In the genomic region with DNA sequence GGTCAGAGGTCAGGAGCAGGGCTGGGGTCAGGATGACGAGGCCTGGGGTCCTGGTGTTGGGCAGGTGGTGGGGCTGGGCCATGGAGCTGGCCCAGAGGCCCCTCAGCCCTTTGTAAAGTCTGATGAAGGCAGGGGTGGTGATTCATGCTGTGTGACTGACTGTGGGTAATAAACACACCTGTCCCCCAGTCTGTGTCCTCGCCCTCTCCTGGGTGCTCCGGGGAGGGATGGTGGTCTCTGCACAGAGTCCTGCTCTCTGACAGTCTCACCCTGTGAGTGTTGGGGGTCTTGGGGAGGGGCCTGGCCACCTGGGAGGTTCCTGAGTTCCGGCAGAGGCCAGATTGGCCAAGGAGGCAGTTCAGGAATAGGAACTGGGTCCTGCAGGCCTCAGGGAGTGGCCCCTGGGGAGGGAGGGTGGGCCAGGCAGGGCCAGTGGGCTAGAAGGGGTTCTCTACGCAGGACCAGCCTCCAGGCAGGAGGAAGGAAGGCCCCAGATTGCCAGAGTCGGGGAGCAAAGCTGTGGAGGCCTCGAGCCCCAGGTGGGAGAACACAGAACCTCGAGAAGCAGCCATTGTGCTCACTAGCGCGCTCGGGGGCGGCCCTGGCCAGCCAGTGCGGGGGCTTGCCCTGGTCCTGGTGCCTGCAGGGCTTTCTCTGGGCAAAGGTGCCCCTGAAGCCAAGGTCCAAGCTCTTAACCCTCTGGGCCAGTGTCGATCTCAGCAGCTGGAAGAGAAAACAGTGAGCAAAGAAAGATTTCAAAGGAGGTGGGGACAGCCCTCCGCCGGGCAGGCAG, we compare ENCODE assay signal across 2 cellular contexts.
TF ChIP-seq lines count a peak whose summit lies in the region.

No MANE protein-coding gene starts in this region.

TF ChIP-seq in HepG2, 621 proteins besides CTCF, POLR2A, EP300 and RAD21:
- TF ChIP-seq ZMAT3 (CRISPR knock-in tag; conservative IDR thresholded peaks at IDR 0.05) (no peak), HNRNPL (IDR thresholded peaks at IDR 0.05; ENCODE audit: low read depth, low read length) (0 out of 2 replicates have a peak, but pooled peaks have one; percentile 36), SP4 (CRISPR knock-in tag; IDR thresholded peaks at IDR 0.05) (no peak), MEIS2 (CRISPR knock-in tag; IDR thresholded peaks at IDR 0.05) (no peak), ZBTB39 (CRISPR knock-in tag; IDR thresholded peaks at IDR 0.05) (no peak), NFIC (IDR thresholded peaks at IDR 0.05; ENCODE audit: low read length) (no peak), ZNF792 (CRISPR knock-in tag; IDR thresholded peaks at IDR 0.05) (no peak), STAT5B (CRISPR knock-in tag; IDR thresholded peaks at IDR 0.05) (no peak), AGO2 (optimal IDR thresholded peaks at IDR 0.05; ENCODE audit: low read depth, low read length) (peak; percentile 54), SRSF1 (optimal IDR thresholded peaks at IDR 0.05; ENCODE audit: low read depth, low read length) (no peak)
- TF ChIP-seq, protein P1, sequence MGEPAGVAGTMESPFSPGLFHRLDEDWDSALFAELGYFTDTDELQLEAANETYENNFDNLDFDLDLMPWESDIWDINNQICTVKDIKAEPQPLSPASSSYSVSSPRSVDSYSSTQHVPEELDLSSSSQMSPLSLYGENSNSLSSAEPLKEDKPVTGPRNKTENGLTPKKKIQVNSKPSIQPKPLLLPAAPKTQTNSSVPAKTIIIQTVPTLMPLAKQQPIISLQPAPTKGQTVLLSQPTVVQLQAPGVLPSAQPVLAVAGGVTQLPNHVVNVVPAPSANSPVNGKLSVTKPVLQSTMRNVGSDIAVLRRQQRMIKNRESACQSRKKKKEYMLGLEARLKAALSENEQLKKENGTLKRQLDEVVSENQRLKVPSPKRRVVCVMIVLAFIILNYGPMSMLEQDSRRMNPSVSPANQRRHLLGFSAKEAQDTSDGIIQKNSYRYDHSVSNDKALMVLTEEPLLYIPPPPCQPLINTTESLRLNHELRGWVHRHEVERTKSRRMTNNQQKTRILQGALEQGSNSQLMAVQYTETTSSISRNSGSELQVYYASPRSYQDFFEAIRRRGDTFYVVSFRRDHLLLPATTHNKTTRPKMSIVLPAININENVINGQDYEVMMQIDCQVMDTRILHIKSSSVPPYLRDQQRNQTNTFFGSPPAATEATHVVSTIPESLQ (CRISPR knock-in tag; conservative IDR thresholded peaks at IDR 0.05), result no peak
- TF ChIP-seq, protein P2, sequence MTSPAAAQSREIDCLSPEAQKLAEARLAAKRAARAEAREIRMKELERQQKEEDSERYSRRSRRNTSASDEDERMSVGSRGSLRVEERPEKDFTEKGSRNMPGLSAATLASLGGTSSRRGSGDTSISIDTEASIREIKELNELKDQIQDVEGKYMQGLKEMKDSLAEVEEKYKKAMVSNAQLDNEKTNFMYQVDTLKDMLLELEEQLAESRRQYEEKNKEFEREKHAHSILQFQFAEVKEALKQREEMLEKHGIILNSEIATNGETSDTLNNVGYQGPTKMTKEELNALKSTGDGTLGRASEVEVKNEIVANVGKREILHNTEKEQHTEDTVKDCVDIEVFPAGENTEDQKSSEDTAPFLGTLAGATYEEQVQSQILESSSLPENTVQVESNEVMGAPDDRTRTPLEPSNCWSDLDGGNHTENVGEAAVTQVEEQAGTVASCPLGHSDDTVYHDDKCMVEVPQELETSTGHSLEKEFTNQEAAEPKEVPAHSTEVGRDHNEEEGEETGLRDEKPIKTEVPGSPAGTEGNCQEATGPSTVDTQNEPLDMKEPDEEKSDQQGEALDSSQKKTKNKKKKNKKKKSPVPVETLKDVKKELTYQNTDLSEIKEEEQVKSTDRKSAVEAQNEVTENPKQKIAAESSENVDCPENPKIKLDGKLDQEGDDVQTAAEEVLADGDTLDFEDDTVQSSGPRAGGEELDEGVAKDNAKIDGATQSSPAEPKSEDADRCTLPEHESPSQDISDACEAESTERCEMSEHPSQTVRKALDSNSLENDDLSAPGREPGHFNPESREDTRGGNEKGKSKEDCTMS (CRISPR knock-in tag; conservative IDR thresholded peaks at IDR 0.05), result no peak

TF ChIP-seq in WTC11, 78 proteins besides CTCF, POLR2A, EP300 and RAD21 (continues in another document):
- TF ChIP-seq NR3C1 (CRISPR knock-in tag; conservative IDR thresholded peaks at IDR 0.05; ENCODE audit: low read depth) (no peak), ZNF317 (CRISPR knock-in tag; IDR thresholded peaks at IDR 0.05; ENCODE audit: borderline replicate concordance, low read depth) (no peak), SP1 (CRISPR knock-in tag; conservative IDR thresholded peaks at IDR 0.05) (no peak), EMX1 (CRISPR knock-in tag; IDR thresholded peaks at IDR 0.05) (no peak), ZBTB21 (CRISPR knock-in tag; IDR thresholded peaks at IDR 0.05; ENCODE audit: borderline replicate concordance) (no peak), NFYB (CRISPR knock-in tag; conservative IDR thresholded peaks at IDR 0.05; ENCODE audit: low read depth) (no peak), TEAD1 (CRISPR knock-in tag; IDR thresholded peaks at IDR 0.05) (no peak), MAX (CRISPR knock-in tag; IDR thresholded peaks at IDR 0.05) (no peak), ETV6 (CRISPR knock-in tag; IDR thresholded peaks at IDR 0.05) (no peak), ZNF532 (CRISPR knock-in tag; IDR thresholded peaks at IDR 0.05; ENCODE audit: borderline replicate concordance) (no peak), AR (CRISPR knock-in tag; IDR thresholded peaks at IDR 0.05) (no peak), ESRRA (CRISPR knock-in tag; IDR thresholded peaks at IDR 0.05; ENCODE audit: borderline replicate concordance) (no peak)
- TF ChIP-seq, protein P3, sequence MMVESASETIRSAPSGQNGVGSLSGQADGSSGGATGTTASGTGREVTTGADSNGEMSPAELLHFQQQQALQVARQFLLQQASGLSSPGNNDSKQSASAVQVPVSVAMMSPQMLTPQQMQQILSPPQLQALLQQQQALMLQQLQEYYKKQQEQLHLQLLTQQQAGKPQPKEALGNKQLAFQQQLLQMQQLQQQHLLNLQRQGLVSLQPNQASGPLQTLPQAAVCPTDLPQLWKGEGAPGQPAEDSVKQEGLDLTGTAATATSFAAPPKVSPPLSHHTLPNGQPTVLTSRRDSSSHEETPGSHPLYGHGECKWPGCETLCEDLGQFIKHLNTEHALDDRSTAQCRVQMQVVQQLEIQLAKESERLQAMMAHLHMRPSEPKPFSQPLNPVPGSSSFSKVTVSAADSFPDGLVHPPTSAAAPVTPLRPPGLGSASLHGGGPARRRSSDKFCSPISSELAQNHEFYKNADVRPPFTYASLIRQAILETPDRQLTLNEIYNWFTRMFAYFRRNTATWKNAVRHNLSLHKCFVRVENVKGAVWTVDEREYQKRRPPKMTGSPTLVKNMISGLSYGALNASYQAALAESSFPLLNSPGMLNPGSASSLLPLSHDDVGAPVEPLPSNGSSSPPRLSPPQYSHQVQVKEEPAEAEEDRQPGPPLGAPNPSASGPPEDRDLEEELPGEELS (CRISPR knock-in tag; IDR thresholded peaks at IDR 0.05), result no peak
- TF ChIP-seq, protein P4, sequence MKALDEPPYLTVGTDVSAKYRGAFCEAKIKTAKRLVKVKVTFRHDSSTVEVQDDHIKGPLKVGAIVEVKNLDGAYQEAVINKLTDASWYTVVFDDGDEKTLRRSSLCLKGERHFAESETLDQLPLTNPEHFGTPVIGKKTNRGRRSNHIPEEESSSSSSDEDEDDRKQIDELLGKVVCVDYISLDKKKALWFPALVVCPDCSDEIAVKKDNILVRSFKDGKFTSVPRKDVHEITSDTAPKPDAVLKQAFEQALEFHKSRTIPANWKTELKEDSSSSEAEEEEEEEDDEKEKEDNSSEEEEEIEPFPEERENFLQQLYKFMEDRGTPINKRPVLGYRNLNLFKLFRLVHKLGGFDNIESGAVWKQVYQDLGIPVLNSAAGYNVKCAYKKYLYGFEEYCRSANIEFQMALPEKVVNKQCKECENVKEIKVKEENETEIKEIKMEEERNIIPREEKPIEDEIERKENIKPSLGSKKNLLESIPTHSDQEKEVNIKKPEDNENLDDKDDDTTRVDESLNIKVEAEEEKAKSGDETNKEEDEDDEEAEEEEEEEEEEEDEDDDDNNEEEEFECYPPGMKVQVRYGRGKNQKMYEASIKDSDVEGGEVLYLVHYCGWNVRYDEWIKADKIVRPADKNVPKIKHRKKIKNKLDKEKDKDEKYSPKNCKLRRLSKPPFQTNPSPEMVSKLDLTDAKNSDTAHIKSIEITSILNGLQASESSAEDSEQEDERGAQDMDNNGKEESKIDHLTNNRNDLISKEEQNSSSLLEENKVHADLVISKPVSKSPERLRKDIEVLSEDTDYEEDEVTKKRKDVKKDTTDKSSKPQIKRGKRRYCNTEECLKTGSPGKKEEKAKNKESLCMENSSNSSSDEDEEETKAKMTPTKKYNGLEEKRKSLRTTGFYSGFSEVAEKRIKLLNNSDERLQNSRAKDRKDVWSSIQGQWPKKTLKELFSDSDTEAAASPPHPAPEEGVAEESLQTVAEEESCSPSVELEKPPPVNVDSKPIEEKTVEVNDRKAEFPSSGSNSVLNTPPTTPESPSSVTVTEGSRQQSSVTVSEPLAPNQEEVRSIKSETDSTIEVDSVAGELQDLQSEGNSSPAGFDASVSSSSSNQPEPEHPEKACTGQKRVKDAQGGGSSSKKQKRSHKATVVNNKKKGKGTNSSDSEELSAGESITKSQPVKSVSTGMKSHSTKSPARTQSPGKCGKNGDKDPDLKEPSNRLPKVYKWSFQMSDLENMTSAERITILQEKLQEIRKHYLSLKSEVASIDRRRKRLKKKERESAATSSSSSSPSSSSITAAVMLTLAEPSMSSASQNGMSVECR (CRISPR knock-in tag; IDR thresholded peaks at IDR 0.05; ENCODE audit: borderline replicate concordance), result no peak
- TF ChIP-seq, protein P5, sequence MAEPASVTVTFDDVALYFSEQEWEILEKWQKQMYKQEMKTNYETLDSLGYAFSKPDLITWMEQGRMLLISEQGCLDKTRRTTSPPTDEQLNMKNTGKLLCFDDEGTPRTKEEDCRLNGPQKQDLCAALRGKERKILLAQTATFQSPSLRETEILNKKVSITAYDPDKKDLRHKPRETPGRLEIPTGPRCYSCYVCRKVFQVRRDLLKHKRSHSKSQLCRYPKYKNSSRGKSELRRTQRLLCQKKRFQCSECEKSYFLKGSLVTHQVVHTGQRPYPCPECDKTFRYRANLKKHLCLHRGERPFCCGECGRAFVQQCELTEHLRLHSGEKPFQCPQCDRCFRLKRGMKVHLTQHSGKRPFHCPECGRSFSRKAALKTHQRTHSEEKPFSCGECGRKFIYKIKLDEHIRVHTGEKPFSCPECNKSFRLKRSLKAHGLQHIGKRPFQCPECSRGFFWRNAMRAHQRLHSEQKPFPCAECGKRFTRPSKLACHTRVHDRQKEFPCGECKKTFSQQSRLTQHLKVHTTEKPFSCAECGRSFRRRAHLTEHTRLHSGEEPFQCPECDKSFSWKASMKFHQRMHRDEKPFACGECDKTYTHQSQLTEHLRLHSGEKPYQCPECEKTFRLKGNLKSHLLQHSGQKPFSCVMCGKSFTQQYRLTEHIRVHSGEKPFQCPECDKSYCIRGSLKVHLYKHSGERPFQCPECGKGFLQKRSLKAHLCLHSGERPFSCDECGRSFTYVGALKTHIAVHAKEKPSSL (CRISPR knock-in tag; conservative IDR thresholded peaks at IDR 0.05), result no peak
- TF ChIP-seq, protein P6, sequence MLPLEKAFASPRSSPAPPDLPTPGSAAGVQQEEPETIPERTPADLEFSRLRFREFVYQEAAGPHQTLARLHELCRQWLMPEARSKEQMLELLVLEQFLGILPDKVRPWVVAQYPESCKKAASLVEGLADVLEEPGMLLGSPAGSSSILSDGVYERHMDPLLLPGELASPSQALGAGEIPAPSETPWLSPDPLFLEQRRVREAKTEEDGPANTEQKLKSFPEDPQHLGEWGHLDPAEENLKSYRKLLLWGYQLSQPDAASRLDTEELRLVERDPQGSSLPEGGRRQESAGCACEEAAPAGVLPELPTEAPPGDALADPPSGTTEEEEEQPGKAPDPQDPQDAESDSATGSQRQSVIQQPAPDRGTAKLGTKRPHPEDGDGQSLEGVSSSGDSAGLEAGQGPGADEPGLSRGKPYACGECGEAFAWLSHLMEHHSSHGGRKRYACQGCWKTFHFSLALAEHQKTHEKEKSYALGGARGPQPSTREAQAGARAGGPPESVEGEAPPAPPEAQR (CRISPR knock-in tag; IDR thresholded peaks at IDR 0.05), result no peak
